ENCODE assay signal across 20 cellular contexts in the genomic region with DNA sequence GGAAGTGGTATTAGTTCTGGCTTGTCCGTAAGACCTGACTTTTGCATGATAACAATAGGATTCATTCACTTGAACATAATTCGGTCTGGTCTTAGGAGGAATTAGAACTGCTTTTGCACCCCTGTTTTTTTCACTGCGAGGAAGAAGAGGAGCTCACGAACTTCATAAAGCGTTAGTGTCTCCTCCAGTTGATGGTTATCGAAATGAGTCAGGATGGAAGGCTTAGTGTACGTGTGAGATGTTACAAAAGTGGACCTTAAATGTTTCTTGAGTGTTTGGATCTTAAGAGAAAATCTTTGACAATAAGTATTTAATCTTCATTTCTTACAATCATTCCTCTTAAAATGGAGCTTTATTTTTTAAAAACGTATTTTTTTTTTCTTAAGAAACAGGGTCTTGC. TPM values are rescaled to one million over a fixed set of nuclear protein-coding genes. Genes with fewer than 3 reads are reported as not detected.
DNase-seq lines count a peak whose midpoint lies in the region; ATAC-seq and TF ChIP-seq lines count a peak whose summit lies in the region.
"Had no signal": no experiment of that assay in that cellular context is flagged by ENCODE, and none has a peak within 500 bp of the region (broad histone marks: within the 10 kb centered on the region; RNA-seq: fewer than 3 reads in every experiment).

No MANE protein-coding gene starts in this region.

- H3K4me1 Mint-ChIP-seq in activated naive CD4-positive, alpha-beta T cell treated with anti-CD3 and anti-CD28 coated beads, Interleukin-2, amount 50 U/mL, for 24 hours = peaks cover 78% of the 10 kb centered on the region
- H3K4me1 Mint-ChIP-seq in activated naive CD8-positive, alpha-beta T cell treated with anti-CD3 and anti-CD28 coated beads for 36 hours = peaks cover 63% of the 10 kb centered on the region

- ATAC-seq in GM21447 (IDR thresholded peaks at IDR 0.05; ENCODE audit: unreplicated experiment) (peak; percentile 43), psoas muscle (no peak)
- ATAC-seq: left lung had no signal

- H3K27me3 ChIP-seq in psoas muscle (ENCODE audit: insufficient read depth in 3 of 3, low read length in 2 of 3) = no peaks in the 10 kb centered on the region
- H3K27me3 ChIP-seq: BE2C, brain microvascular endothelial cell, left lung, tibial nerve had no signal

- TF ChIP-seq CTCF in psoas muscle (IDR thresholded peaks at IDR 0.05) = no peak

- H3K36me3 ChIP-seq in psoas muscle (ENCODE audit: insufficient read depth in 1 of 2, low read depth in 1 of 2) = no peaks in the 10 kb centered on the region
- H3K36me3 ChIP-seq: brain microvascular endothelial cell, left lung, tibial nerve had no signal

- peaks cover 27% of the 10 kb centered on the region for H3K4me1 ChIP-seq in psoas muscle
- H3K4me1 ChIP-seq: BE2C had no signal

- intact Hi-C loops in psoas muscle (cut with DNase I) = loop anchor here (5.0 kb wide), 3 partner anchors 200 to 220 kb away; no protein-coding TSS in a partner anchor

- no peaks in the 10 kb centered on the region for H3K27me3 Mint-ChIP-seq in activated naive CD4-positive, alpha-beta T cell treated with anti-CD3 and anti-CD28 coated beads, Interleukin-2, amount 50 U/mL, for 24 hours
- no peaks in the 10 kb centered on the region for H3K27me3 Mint-ChIP-seq in activated naive CD8-positive, alpha-beta T cell treated with anti-CD3 and anti-CD28 coated beads for 36 hours
- H3K27me3 Mint-ChIP-seq: naive B cell had no signal

- no peak overlapping the region for H3K27ac ChIP-seq in psoas muscle
- H3K27ac ChIP-seq: brain microvascular endothelial cell, VCaP had no signal

- H3K9me3 Mint-ChIP-seq in activated naive CD4-positive, alpha-beta T cell treated with anti-CD3 and anti-CD28 coated beads, Interleukin-2, amount 50 U/mL, for 24 hours = no peaks in the 10 kb centered on the region
- no peaks in the 10 kb centered on the region for H3K9me3 Mint-ChIP-seq in activated naive CD8-positive, alpha-beta T cell treated with anti-CD3 and anti-CD28 coated beads for 36 hours
- H3K9me3 Mint-ChIP-seq: naive B cell had no signal

- H3K27ac Mint-ChIP-seq in activated naive CD4-positive, alpha-beta T cell treated with anti-CD3 and anti-CD28 coated beads, Interleukin-2, amount 50 U/mL, for 24 hours = peak overlapping the region; percentile 23
- H3K27ac Mint-ChIP-seq in activated naive CD8-positive, alpha-beta T cell treated with anti-CD3 and anti-CD28 coated beads for 36 hours = peak overlapping the region; percentile 52

- no peak overlapping the region for H3K4me3 Mint-ChIP-seq in activated naive CD4-positive, alpha-beta T cell treated with anti-CD3 and anti-CD28 coated beads, Interleukin-2, amount 50 U/mL, for 24 hours
- H3K4me3 Mint-ChIP-seq in activated naive CD8-positive, alpha-beta T cell treated with anti-CD3 and anti-CD28 coated beads for 36 hours = no peak overlapping the region

- DNase-seq in activated naive CD4-positive, alpha-beta T cell treated with Interleukin-2 at 50 U/mL for 16 hours = no peak
- DNase-seq in activated naive CD8-positive, alpha-beta T cell treated with anti-CD3 and anti-CD28 coated beads for 36 hours = no peak
- DNase-seq in superior temporal gyrus (ENCODE audit: extremely low spot score) = peak; percentile 8
- DNase-seq in putamen (ENCODE audit: low spot score) = no peak
- DNase-seq in psoas muscle = no peak
- no peak for DNase-seq in DMS153 (lab: John Stamatoyannopoulos, UW)
- DNase-seq: ACHN, amniotic stem cell, BE2C, brain microvascular endothelial cell, hypothalamus, left lung, naive B cell, NCI-H146, occipital lobe, Right ventricle myocardium superior had no signal

- H3K9me3 ChIP-seq in psoas muscle = no peaks in the 10 kb centered on the region
- H3K9me3 ChIP-seq: BE2C, left lung, tibial nerve had no signal

- 91 to 92% (median 92%) methylated on average over 8 of the region's 8 CpGs for WGBS in psoas muscle, 3 donors

- no peak overlapping the region for H3K4me3 ChIP-seq in psoas muscle
- H3K4me3 ChIP-seq: left lung, tibial nerve had no signal

- H3K36me3 Mint-ChIP-seq in activated naive CD4-positive, alpha-beta T cell treated with anti-CD3 and anti-CD28 coated beads, Interleukin-2, amount 50 U/mL, for 24 hours = peaks cover 2% of the 10 kb centered on the region
- peaks cover 19% of the 10 kb centered on the region for H3K36me3 Mint-ChIP-seq in activated naive CD8-positive, alpha-beta T cell treated with anti-CD3 and anti-CD28 coated beads for 36 hours
- H3K36me3 Mint-ChIP-seq: naive B cell had no signal

RNA-seq across cellular contexts. Expression of a gene that starts 52.8 kb away (rescaled TPM):
- 100 to 1,000 TPM; 148 to 151 TPM for total RNA-seq in activated naive CD8-positive, alpha-beta T cell treated with anti-CD3 and anti-CD28 coated beads for 36 hours
- 10 to 100 TPM; 57.1 to 93.0 (median 78.9) TPM for total RNA-seq in psoas muscle
- 10 to 100 TPM; 33.9 to 69.5 (median 69.2) TPM for polyA plus RNA-seq in psoas muscle
